Comparison of ENCODE assay signal across 2 cellular contexts in genomic region chr17:16989230-16989952, GRCh38.
TF ChIP-seq lines count a peak whose summit lies in the region.

No MANE protein-coding gene starts in this region.

TF ChIP-seq in SK-N-SH, 30 proteins besides CTCF, POLR2A, EP300 and RAD21:
- no peak for TF ChIP-seq SMC3 (IDR thresholded peaks at IDR 0.05; ENCODE audit: low read depth, low read length)
- TF ChIP-seq EZH2phosphoT487 (IDR thresholded peaks at IDR 0.05; ENCODE audit: borderline replicate concordance, low read depth) = no peak
- TF ChIP-seq POLR2AphosphoS5 (IDR thresholded peaks at IDR 0.05; ENCODE audit: low read depth, low read length) = no peak
- TF ChIP-seq ELF1 (IDR thresholded peaks at IDR 0.05) = no peak
- TF ChIP-seq YY1 (IDR thresholded peaks at IDR 0.05; ENCODE audit: low read depth) = no peak
- no peak for TF ChIP-seq PBX3 (IDR thresholded peaks at IDR 0.05)
- no peak for TF ChIP-seq REST (IDR thresholded peaks at IDR 0.05; ENCODE audit: low read depth, low read length)
- TF ChIP-seq RFX5 (IDR thresholded peaks at IDR 0.05; ENCODE audit: low read length) = no peak
- TF ChIP-seq TCF12 (IDR thresholded peaks at IDR 0.05) = no peak
- no peak for TF ChIP-seq CHD2 (IDR thresholded peaks at IDR 0.05; ENCODE audit: low read length, partially characterized antibody)
- no peak for TF ChIP-seq IRF3 (IDR thresholded peaks at IDR 0.05; ENCODE audit: low read depth, low read length)
- TF ChIP-seq USF2 (IDR thresholded peaks at IDR 0.05; ENCODE audit: borderline replicate concordance, low read depth, low read length) = no peak
- no peak for TF ChIP-seq JUND (IDR thresholded peaks at IDR 0.05)
- TF ChIP-seq FOXM1 (IDR thresholded peaks at IDR 0.05; ENCODE audit: low read depth) = no peak
- TF ChIP-seq FOSL2 (IDR thresholded peaks at IDR 0.05; ENCODE audit: borderline replicate concordance, low read depth) = no peak
- no peak for TF ChIP-seq MEF2A (IDR thresholded peaks at IDR 0.05; ENCODE audit: borderline replicate concordance, low read depth)
- no peak for TF ChIP-seq NRF1 (IDR thresholded peaks at IDR 0.05; ENCODE audit: low read depth, low read length)
- no peak for TF ChIP-seq GABPA (IDR thresholded peaks at IDR 0.05; ENCODE audit: low read depth)

TF ChIP-seq in HepG2, 621 proteins besides CTCF, POLR2A, EP300 and RAD21:
- TF ChIP-seq TFAP4 (IDR thresholded peaks at IDR 0.05; ENCODE audit: borderline replicate concordance, low read depth) (no peak), ZNF101 (CRISPR knock-in tag; IDR thresholded peaks at IDR 0.05; ENCODE audit: borderline replicate concordance, low read depth) (no peak), ZNF556 (CRISPR knock-in tag; IDR thresholded peaks at IDR 0.05; ENCODE audit: borderline replicate concordance) (no peak), NFYB (CRISPR knock-in tag; IDR thresholded peaks at IDR 0.05) (no peak), ZNF451 (CRISPR knock-in tag; IDR thresholded peaks at IDR 0.05) (no peak), ZNF432 (CRISPR knock-in tag; IDR thresholded peaks at IDR 0.05; ENCODE audit: borderline replicate concordance) (no peak), THRA (CRISPR knock-in tag; IDR thresholded peaks at IDR 0.05; ENCODE audit: borderline replicate concordance) (no peak), MTA1 (CRISPR knock-in tag; IDR thresholded peaks at IDR 0.05; ENCODE audit: borderline replicate concordance) (no peak), HMGXB4 (CRISPR knock-in tag; IDR thresholded peaks at IDR 0.05; ENCODE audit: borderline replicate concordance in 1 of 2, low read depth in 1 of 2) (no peak), FOSL1 (CRISPR knock-in tag; IDR thresholded peaks at IDR 0.05; ENCODE audit: borderline replicate concordance) (no peak), PCBP1 (IDR thresholded peaks at IDR 0.05; ENCODE audit: borderline replicate concordance, low read depth, low read length) (no peak), SP2 (CRISPR knock-in tag; IDR thresholded peaks at IDR 0.05) (no peak), GABPB1 (CRISPR knock-in tag; IDR thresholded peaks at IDR 0.05) (no peak), TFE3 (CRISPR knock-in tag; IDR thresholded peaks at IDR 0.05) (no peak), MBNL3 (CRISPR knock-in tag; conservative IDR thresholded peaks at IDR 0.05) (no peak), ZBTB39 (CRISPR knock-in tag; IDR thresholded peaks at IDR 0.05) (no peak), ZBTB40 (IDR thresholded peaks at IDR 0.05) (no peak), ZBTB40 (CRISPR knock-in tag; IDR thresholded peaks at IDR 0.05) (no peak), NCOA2 (CRISPR knock-in tag; IDR thresholded peaks at IDR 0.05) (no peak), EZH2 (conservative IDR thresholded peaks at IDR 0.05; ENCODE audit: low read depth, low read length) (no peak)
